Comparison of ENCODE assay signal across 16 cellular contexts in genomic region chr14:88849717-88850116, GRCh38. TPM values are rescaled to one million over a fixed set of nuclear protein-coding genes. Genes with fewer than 3 reads are reported as not detected.
"Had no signal": no experiment of that assay in that cellular context is flagged by ENCODE, and none has a peak within 500 bp of the region (broad histone marks: within the 10 kb centered on the region; RNA-seq: fewer than 3 reads in every experiment).

No MANE protein-coding gene starts in this region.

- H3K9ac ChIP-seq: parathyroid adenoma had no signal

- H3K36me3 ChIP-seq: uterus had no signal

- H3K27me3 ChIP-seq: body of pancreas, tibial artery, uterus had no signal

- H3K4me1 ChIP-seq: body of pancreas, parathyroid adenoma, tibial artery, uterus had no signal

- DNase-seq: activated CD4-positive, alpha-beta T cell treated with anti-CD3 and anti-CD28 coated beads, Interleukin-2, amount 50 U/mL, for 1 hour; activated naive CD4-positive, alpha-beta T cell treated with anti-CD3 and anti-CD28 coated beads, Interleukin-2, amount 50 U/mL, for 16 hours; activated T-cell treated with anti-CD3 and anti-CD28 coated beads for 4 hours; amniotic stem cell; body of pancreas; hippocampal formation; left cardiac atrium; naive B cell; retina; T-helper 17 cell; tibial artery; uterus had no signal

- H3K79me2 ChIP-seq: parathyroid adenoma had no signal

- H2AFZ ChIP-seq: parathyroid adenoma had no signal

- H3K27ac ChIP-seq: body of pancreas, parathyroid adenoma, skin epidermis, tibial artery, uterus had no signal

- H3K4me3 ChIP-seq: body of pancreas, lung, skin epidermis, tibial artery, uterus had no signal

- H3K9me3 ChIP-seq: body of pancreas, tibial artery, uterus had no signal

- ATAC-seq: body of pancreas, left cardiac atrium, T-helper 17 cell had no signal

RNA-seq across cellular contexts. Expression of gene EML5, which starts 57.0 kb away (rescaled TPM):
- total RNA-seq: glomerular endothelial cell had no signal
